In genomic region chr20:62953167-62953838, GRCh38 we compare ENCODE assay signal across 8 cellular contexts. TPM values are rescaled to one million over a fixed set of nuclear protein-coding genes. Genes with fewer than 3 reads are reported as not detected.
A peak's percentile ranks its signal among the peaks of the same experiment; 100 is the strongest.
DNase-seq lines count a peak whose midpoint lies in the region; ATAC-seq and TF ChIP-seq lines count a peak whose summit lies in the region.
"Had no signal": no experiment of that assay in that cellular context is flagged by ENCODE, and none has a peak within 500 bp of the region (broad histone marks: within the 10 kb centered on the region; RNA-seq: fewer than 3 reads in every experiment).

No MANE protein-coding gene starts in this region.

- peak overlapping the region; percentile 82 to 89 for H3K9ac ChIP-seq in stomach smooth muscle (ENCODE audit: low read length in 2 of 2)

- H3K9me3 ChIP-seq in iPS-18c (ENCODE audit: control insufficient read depth, insufficient read depth, low read length) (no peaks in the 10 kb centered on the region), stomach smooth muscle (ENCODE audit: control insufficient read depth in 2 of 2, low read length in 2 of 2) (no peaks in the 10 kb centered on the region)

- TF ChIP-seq CTCF in GM23338 (conservative IDR thresholded peaks at IDR 0.05; ENCODE audit: low read depth in 2 of 2), result no peak

- H3K27ac ChIP-seq in GM23338 (ENCODE audit: low read depth) (peak overlapping the region; percentile 9; the same call in 1 of the 2 replicates), stomach smooth muscle (ENCODE audit: low read length) (peak overlapping the region; percentile 98)

- H3K9me2 ChIP-seq in GM23338 (ENCODE audit: insufficient read depth), result no peaks in the 10 kb centered on the region

- H3K4me3 ChIP-seq in GM23338 (peak overlapping the region; percentile 61), iPS-18c (ENCODE audit: insufficient read depth, low read depth, low read length) (peak overlapping the region; percentile 44), stomach smooth muscle (ENCODE audit: low read length in 2 of 2) (peak overlapping the region; percentile 44 to 74)

- H3K79me2 ChIP-seq in GM23338 (replicated peaks; ENCODE audit: insufficient read depth), result peaks cover 38% of the 10 kb centered on the region

- H3K27ac Mint-ChIP-seq in GM23338, result no peak overlapping the region
- peak overlapping the region; percentile 87 for H3K27ac Mint-ChIP-seq in activated CD4-positive, alpha-beta memory T cell treated with anti-CD3 and anti-CD28 coated beads, Interleukin-2, amount 10 ng/mL, durations not matched to agents 7 days and 5 days

- H3K27me3 ChIP-seq in GM23338 (ENCODE audit: insufficient read depth) (no peaks in the 10 kb centered on the region), stomach smooth muscle (ENCODE audit: control insufficient read depth in 1 of 2, insufficient read depth in 2 of 2, low read length in 2 of 2) (no peaks in the 10 kb centered on the region)

- H3K9me3 Mint-ChIP-seq in GM23338, result no peaks in the 10 kb centered on the region
- H3K9me3 Mint-ChIP-seq in activated CD4-positive, alpha-beta memory T cell treated with anti-CD3 and anti-CD28 coated beads, Interleukin-2, amount 10 ng/mL, durations not matched to agents 7 days and 5 days, result peaks cover 3% of the 10 kb centered on the region

- no peak for DNase-seq in GM23338 (ENCODE audit: low spot score)
- DNase-seq in activated CD4-positive, alpha-beta memory T cell treated with anti-CD3 and anti-CD28 coated beads, Interleukin-2, amount 10 ng/mL, durations not matched to agents 7 days and 5 days, result no peak
- DNase-seq in SW 1271 (lab: John Stamatoyannopoulos, UW), result no peak
- no peak for DNase-seq in NCI-H2107 (lab: John Stamatoyannopoulos, UW)
- no peak for DNase-seq in SHP77 treated with DMSO at 0.1 percent for 48 hours (lab: John Stamatoyannopoulos, UW)

- H3K36me3 Mint-ChIP-seq in GM23338 (ENCODE audit: low read depth), result peaks cover 32% of the 10 kb centered on the region
- H3K36me3 Mint-ChIP-seq in activated CD4-positive, alpha-beta memory T cell treated with anti-CD3 and anti-CD28 coated beads, Interleukin-2, amount 10 ng/mL, durations not matched to agents 7 days and 5 days (ENCODE audit: low read depth), result peaks cover 24% of the 10 kb centered on the region

- peak; percentile 19 for ATAC-seq in GM23338

- H3K27me3 Mint-ChIP-seq in GM23338 (ENCODE audit: insufficient read depth, low read depth, poor library complexity), result peaks cover 14% of the 10 kb centered on the region
- no peaks in the 10 kb centered on the region for H3K27me3 Mint-ChIP-seq in activated CD4-positive, alpha-beta memory T cell treated with anti-CD3 and anti-CD28 coated beads, Interleukin-2, amount 10 ng/mL, durations not matched to agents 7 days and 5 days

- H4K20me1 ChIP-seq in GM23338 (replicated peaks; ENCODE audit: insufficient read depth), result peaks cover 15% of the 10 kb centered on the region

- peak overlapping the region; percentile 72 for H3K4me3 Mint-ChIP-seq in GM23338
- peak overlapping the region; percentile 66 for H3K4me3 Mint-ChIP-seq in activated CD4-positive, alpha-beta memory T cell treated with anti-CD3 and anti-CD28 coated beads, Interleukin-2, amount 10 ng/mL, durations not matched to agents 7 days and 5 days

- H3K36me3 ChIP-seq in GM23338 (ENCODE audit: insufficient read depth), result peaks cover 6% of the 10 kb centered on the region
- H3K36me3 ChIP-seq in stomach smooth muscle (ENCODE audit: control insufficient read depth in 2 of 2, insufficient read depth in 2 of 2, low read length in 2 of 2), result peaks cover 21 to 27% of the 10 kb centered on the region in 2 donors

- peaks cover 20% of the 10 kb centered on the region; the same call in 1 of the 2 replicates for H3F3A ChIP-seq in GM23338 (replicated peaks; ENCODE audit: low read depth)

- peak overlapping the region; percentile 82 for H3K4me2 ChIP-seq in GM23338

- H3K4me1 ChIP-seq in GM23338 (ENCODE audit: insufficient read depth), result peaks cover 19% of the 10 kb centered on the region
- H3K4me1 ChIP-seq in stomach smooth muscle (ENCODE audit: control insufficient read depth, insufficient read depth, low read length), result peaks cover 25% of the 10 kb centered on the region

- CTCF ChIA-PET in activated CD4-positive, alpha-beta memory T cell treated with anti-CD3 and anti-CD28 coated beads, Interleukin-2, amount 10 ng/mL, durations not matched to agents 7 days and 5 days (lab: Charles Lee), result interaction anchor here (1.2 to 1.9 kb wide), 2 partner anchors 19 to 145 kb away, joined by 3 to 10 read pairs; no protein-coding TSS in a partner anchor

- peaks cover 16% of the 10 kb centered on the region for H3K4me1 Mint-ChIP-seq in GM23338
- H3K4me1 Mint-ChIP-seq in activated CD4-positive, alpha-beta memory T cell treated with anti-CD3 and anti-CD28 coated beads, Interleukin-2, amount 10 ng/mL, durations not matched to agents 7 days and 5 days, result peaks cover 29% of the 10 kb centered on the region

- POLR2A ChIA-PET in activated CD4-positive, alpha-beta memory T cell treated with anti-CD3 and anti-CD28 coated beads, Interleukin-2, amount 10 ng/mL, durations not matched to agents 7 days and 5 days (lab: Charles Lee), result interaction anchor here (0.7 to 2.6 kb wide), 9 partner anchors 10 to 93 kb away, joined by 3 to 24 read pairs (median 4); partner anchors contain the start of genes DIDO1 and GID8

- H2AFZ ChIP-seq in GM23338, result no peak overlapping the region

TF ChIP-seq in GM23338, 12 proteins besides CTCF, POLR2A, EP300 and RAD21 (continues in another document):
- no peak for TF ChIP-seq ZNF331 (CRISPR knock-in tag; IDR thresholded peaks at IDR 0.05; ENCODE audit: low read depth)
- TF ChIP-seq EZH2 (IDR thresholded peaks at IDR 0.05; ENCODE audit: low read depth, unreplicated experiment), result no peak

RNA-seq across cellular contexts. Expression of gene SLC17A9, which starts 0.8 kb away (rescaled TPM):
- total RNA-seq in GM23338 (2014; rRNA removed; shearing (Covaris generic)), result 24.2 and 32.0 TPM in 2 replicates
- 36.1 and 39.3 TPM in 2 replicates for polyA plus RNA-seq in GM23338 (2016; fragmentation: Nextera tagmentation; extraction: Ambion mirVana)
- total RNA-seq in activated CD4-positive, alpha-beta memory T cell treated with anti-CD3 and anti-CD28 coated beads, Interleukin-2, amount 10 ng/mL, durations not matched to agents 7 days and 5 days, result 1 to 10 TPM; 4.7 to 5.8 TPM

RNA-seq across cellular contexts. Expression of gene GID8, which starts 15.4 kb away (rescaled TPM):
- total RNA-seq in GM23338 (2014; rRNA removed; shearing (Covaris generic)), result 102 and 106 TPM in 2 replicates
- 41.7 and 41.8 TPM in 2 replicates for polyA plus RNA-seq in GM23338 (2016; fragmentation: Nextera tagmentation; extraction: Ambion mirVana)
- 10 to 100 TPM; 31.9 to 32.8 TPM for total RNA-seq in activated CD4-positive, alpha-beta memory T cell treated with anti-CD3 and anti-CD28 coated beads, Interleukin-2, amount 10 ng/mL, durations not matched to agents 7 days and 5 days

RNA-seq across cellular contexts. Expression of gene DIDO1, which starts 27.0 kb away (rescaled TPM):
- total RNA-seq in GM23338 (2014; rRNA removed; shearing (Covaris generic)), result 147 and 162 TPM in 2 replicates
- polyA plus RNA-seq in GM23338 (2016; fragmentation: Nextera tagmentation; extraction: Ambion mirVana), result 61.5 and 72.4 TPM in 2 replicates
- total RNA-seq in activated CD4-positive, alpha-beta memory T cell treated with anti-CD3 and anti-CD28 coated beads, Interleukin-2, amount 10 ng/mL, durations not matched to agents 7 days and 5 days, result 10 to 100 TPM; 62.2 to 66.2 TPM

RNA-seq across cellular contexts. Expression of gene BHLHE23, which starts 53.5 kb away (rescaled TPM):
- total RNA-seq in GM23338 (2014; rRNA removed; shearing (Covaris generic)), result 5.0 and 6.6 TPM in 2 replicates
- polyA plus RNA-seq in GM23338 (2016; fragmentation: Nextera tagmentation; extraction: Ambion mirVana), result 0.52 TPM in 2 replicates
- not detected for total RNA-seq in activated CD4-positive, alpha-beta memory T cell treated with anti-CD3 and anti-CD28 coated beads, Interleukin-2, amount 10 ng/mL, durations not matched to agents 7 days and 5 days
- total RNA-seq: subcutaneous adipose tissue had no signal
